In genomic region chr1:155273134-155273982, GRCh38 we compare ENCODE assay signal across 8 cellular contexts. TPM values are rescaled to one million over a fixed set of nuclear protein-coding genes. Genes with fewer than 3 reads are reported as not detected.
DNase-seq lines count a peak whose midpoint lies in the region; ATAC-seq and TF ChIP-seq lines count a peak whose summit lies in the region.

TSS of gene CLK2 (minus strand) at chr1:155273504. CDS start at chr1:155270977, 2,527 bp downstream.

- peak within 1 kb of the TSS; percentile 86 to 97 (median 92) for H3K4me3 ChIP-seq in esophagus muscularis mucosa

- TF ChIP-seq EP300 in esophagus muscularis mucosa (IDR thresholded peaks at IDR 0.05): no peak

- H3K36me3 Mint-ChIP-seq in activated T-cell treated with anti-CD3 and anti-CD28 coated beads, Interleukin-2, amount 50 U/mL, for 72 hours (ENCODE audit: insufficient read depth in 2 of 2): peaks cover 11 to 19% of the 10 kb centered on the region in 2 donors

- peak within 1 kb of the TSS; percentile 93 to 94 for H3K4me3 Mint-ChIP-seq in activated T-cell treated with anti-CD3 and anti-CD28 coated beads, Interleukin-2, amount 50 U/mL, for 72 hours

- WGBS in esophagus muscularis mucosa: under 1% methylated on average over 30 of the region's 77 CpGs

- peak in 1 of 3 experiments; percentile 21 for TF ChIP-seq CTCF in esophagus muscularis mucosa (IDR thresholded peaks at IDR 0.05)

- H3K27me3 Mint-ChIP-seq in activated T-cell treated with anti-CD3 and anti-CD28 coated beads, Interleukin-2, amount 50 U/mL, for 72 hours (ENCODE audit: low read depth): no peaks in the 10 kb centered on the region

- TF ChIP-seq POLR2A in esophagus muscularis mucosa (IDR thresholded peaks at IDR 0.05; ENCODE audit: low read depth): peak; percentile 58

- peaks cover 35 to 56% (median 44%) of the 10 kb centered on the region in 4 donors for H3K4me1 ChIP-seq in esophagus muscularis mucosa

- peaks cover 18 to 36% (median 29%) of the 10 kb centered on the region in 4 donors for H3K36me3 ChIP-seq in esophagus muscularis mucosa

- H3K27ac ChIP-seq in esophagus muscularis mucosa (replicated peaks in 1 of 4): peak within 1 kb of the TSS; percentile 97 to 99 (median 98)

- intact Hi-C loops in esophagus muscularis mucosa (cut with DNase I): no loop called here

- no peaks in the 10 kb centered on the region for H3K27me3 ChIP-seq in esophagus muscularis mucosa

- no peaks in the 10 kb centered on the region for H3K9me3 Mint-ChIP-seq in activated T-cell treated with anti-CD3 and anti-CD28 coated beads, Interleukin-2, amount 50 U/mL, for 72 hours

- ATAC-seq in GM21825 (IDR thresholded peaks at IDR 0.05; ENCODE audit: unreplicated experiment): peak; percentile 79
- ATAC-seq in activated T-cell treated with anti-CD3 and anti-CD28 coated beads, Interleukin-2, amount 50 U/mL, for 72 hours (replicated peaks in 1 of 2): peak; percentile 89 to 90

- peak within 1 kb of the TSS; percentile 93 for H3K27ac Mint-ChIP-seq in activated T-cell treated with anti-CD3 and anti-CD28 coated beads, Interleukin-2, amount 50 U/mL, for 72 hours

- H3K9me3 ChIP-seq in esophagus muscularis mucosa: no peaks in the 10 kb centered on the region

- H3K4me1 Mint-ChIP-seq in activated T-cell treated with anti-CD3 and anti-CD28 coated beads, Interleukin-2, amount 50 U/mL, for 72 hours (ENCODE audit: low read depth): peaks cover 50% of the 10 kb centered on the region

- DNase-seq in DMS79 (lab: John Stamatoyannopoulos, UW): peak; percentile 96
- peak; percentile 95 to 96 for DNase-seq in Kasumi-1 (lab: John Stamatoyannopoulos, UW)
- DNase-seq in RKO (ENCODE audit: low spot score): peak; percentile 96
- peak; percentile 99 for DNase-seq in activated T-cell treated with anti-CD3 and anti-CD28 coated beads, Interleukin-2, amount 50 U/mL, for 72 hours
- DNase-seq in esophagus muscularis mucosa (ENCODE audit: extremely low spot score): peak; percentile 98
- DNase-seq in myocyte (ENCODE audit: low read depth): peak; percentile 95
- DNase-seq in stimulated activated CD8-positive, alpha-beta memory T cell treated with anti-CD3 and anti-CD28 coated beads, Interleukin-7, amount 100 ng/mL, for 48 hours (ENCODE audit: extremely low read depth in 1 of 2, low read depth in 1 of 2): peak; percentile 95 to 97

RNA-seq across cellular contexts. Expression of gene CLK2, which starts in this region (rescaled TPM):
- total RNA-seq in activated T-cell treated with anti-CD3 and anti-CD28 coated beads, Interleukin-2, amount 50 U/mL, for 72 hours: 10 to 100 TPM; 72.4 to 77.9 TPM
- total RNA-seq in esophagus muscularis mucosa (10 to 100 TPM; 17.6 to 32.0 (median 25.3) TPM), myocyte (24.8 and 26.8 TPM in 2 replicates)
- polyA plus RNA-seq in myocyte (2012): 39.4 TPM

Comparison
In these comparisons a context has a peak if more than half of its experiments do, and no peak if none do; other contexts are left out.
1. Peak in every context shown above with its lines: DNase-seq, ATAC-seq, H3K4me3 ChIP-seq and H3K27ac ChIP-seq.